ENCODE assay signal across 1 cellular context in genomic region chr11:93741882-93742226, GRCh38.
TF ChIP-seq lines count a peak whose summit lies in the region.

No MANE protein-coding gene starts in this region.

TF ChIP-seq in HepG2, 621 proteins besides CTCF, POLR2A, EP300 and RAD21 (continued from another document and continues in another):
- TF ChIP-seq NFAT5 (CRISPR knock-in tag; IDR thresholded peaks at IDR 0.05) (0 out of 2 replicates have a peak, but pooled peaks have one; percentile 3), PATZ1 (CRISPR knock-in tag; IDR thresholded peaks at IDR 0.05) (peak; percentile 62; the same call in 1 of the 2 replicates), ZNF414 (CRISPR knock-in tag; IDR thresholded peaks at IDR 0.05) (peak; percentile 85; the same call in 1 of the 2 replicates), RXRB (CRISPR knock-in tag; IDR thresholded peaks at IDR 0.05; ENCODE audit: borderline replicate concordance) (0 out of 2 replicates have a peak, but pooled peaks have one; percentile 15), BHLHE40 (IDR thresholded peaks at IDR 0.05; ENCODE audit: low read length) (peak; percentile 16; the same call in 1 of the 2 replicates), FOXP4 (CRISPR knock-in tag; IDR thresholded peaks at IDR 0.05) (peak; percentile 43; the same call in 1 of the 2 replicates), SP5 (CRISPR knock-in tag; IDR thresholded peaks at IDR 0.05; ENCODE audit: borderline replicate concordance, low read depth) (peak; percentile 95), ZNF557 (CRISPR knock-in tag; IDR thresholded peaks at IDR 0.05) (0 out of 2 replicates have a peak, but pooled peaks have one; percentile 76), FOSL2 (CRISPR knock-in tag; IDR thresholded peaks at IDR 0.05) (peak; percentile 73), DNMT3B (CRISPR knock-in tag; conservative IDR thresholded peaks at IDR 0.05) (peak; percentile 45; the same call in 1 of the 2 replicates), CREB1 (IDR thresholded peaks at IDR 0.05) (no peak), CREB1 (CRISPR knock-in tag; IDR thresholded peaks at IDR 0.05) (peak; percentile 34; the same call in 1 of the 2 replicates), ZBTB39 (CRISPR knock-in tag; IDR thresholded peaks at IDR 0.05) (0 out of 2 replicates have a peak, but pooled peaks have one; percentile 14), PPARG (CRISPR knock-in tag; conservative IDR thresholded peaks at IDR 0.05) (0 out of 2 replicates have a peak, but pooled peaks have one; percentile 15), ZNF430 (CRISPR knock-in tag; IDR thresholded peaks at IDR 0.05) (0 out of 2 replicates have a peak, but pooled peaks have one; percentile 68), PAF1 (CRISPR knock-in tag; IDR thresholded peaks at IDR 0.05) (0 out of 2 replicates have a peak, but pooled peaks have one; percentile 24), YEATS4 (CRISPR knock-in tag; IDR thresholded peaks at IDR 0.05; ENCODE audit: borderline replicate concordance) (peak; percentile 61; the same call in 1 of the 2 replicates), SMAD1 (CRISPR knock-in tag; IDR thresholded peaks at IDR 0.05; ENCODE audit: borderline replicate concordance, low read depth) (no peak), SOX13 (IDR thresholded peaks at IDR 0.05) (peak; percentile 63), SOX13 (CRISPR knock-in tag; conservative IDR thresholded peaks at IDR 0.05 in 1 of 2, IDR thresholded peaks at IDR 0.05 in 1 of 2) (peak in 1 of 2 experiments; percentile 85; a peak in 2 of 4 replicates), ZNF431 (CRISPR knock-in tag; IDR thresholded peaks at IDR 0.05; ENCODE audit: borderline replicate concordance, low read depth) (0 out of 2 replicates have a peak, but pooled peaks have one; percentile 14), MYPOP (CRISPR knock-in tag; IDR thresholded peaks at IDR 0.05) (no peak), ZNF792 (CRISPR knock-in tag; IDR thresholded peaks at IDR 0.05) (0 out of 2 replicates have a peak, but pooled peaks have one; percentile 26), ZNF816 (CRISPR knock-in tag; IDR thresholded peaks at IDR 0.05; ENCODE audit: borderline replicate concordance) (peak; percentile 84; the same call in 1 of the 2 replicates), IRX3 (CRISPR knock-in tag; IDR thresholded peaks at IDR 0.05; ENCODE audit: borderline replicate concordance, low read depth) (no peak), MEIS2 (CRISPR knock-in tag; IDR thresholded peaks at IDR 0.05) (peak; percentile 14; the same call in 1 of the 2 replicates), CCDC6 (CRISPR knock-in tag; IDR thresholded peaks at IDR 0.05) (no peak), FOSL1 (CRISPR knock-in tag; IDR thresholded peaks at IDR 0.05; ENCODE audit: borderline replicate concordance) (no peak), ZNF331 (CRISPR knock-in tag; IDR thresholded peaks at IDR 0.05) (0 out of 2 replicates have a peak, but pooled peaks have one; percentile 2), ATF5 (CRISPR knock-in tag; IDR thresholded peaks at IDR 0.05; ENCODE audit: low read depth) (no peak), ZFP41 (CRISPR knock-in tag; IDR thresholded peaks at IDR 0.05; ENCODE audit: borderline replicate concordance) (no peak), SNAPC5 (CRISPR knock-in tag; IDR thresholded peaks at IDR 0.05; ENCODE audit: borderline replicate concordance) (no peak), ZNF264 (CRISPR knock-in tag; IDR thresholded peaks at IDR 0.05) (peak; percentile 39; the same call in 1 of the 2 replicates), ZNF605 (CRISPR knock-in tag; IDR thresholded peaks at IDR 0.05) (peak; percentile 70; the same call in 1 of the 2 replicates), NR2C2 (CRISPR knock-in tag; IDR thresholded peaks at IDR 0.05; ENCODE audit: borderline replicate concordance) (0 out of 2 replicates have a peak, but pooled peaks have one; percentile 1), RARA (CRISPR knock-in tag; IDR thresholded peaks at IDR 0.05) (0 out of 2 replicates have a peak, but pooled peaks have one; percentile 40), MAX (IDR thresholded peaks at IDR 0.05) (0 out of 2 replicates have a peak, but pooled peaks have one; percentile 5), POLR2AphosphoS5 (IDR thresholded peaks at IDR 0.05; ENCODE audit: low read depth, low read length) (peak; percentile 46), PRDM10 (CRISPR knock-in tag; IDR thresholded peaks at IDR 0.05; ENCODE audit: low read depth) (0 out of 2 replicates have a peak, but pooled peaks have one; percentile 26), NCOR1 (IDR thresholded peaks at IDR 0.05; ENCODE audit: borderline replicate concordance, low read length) (peak; percentile 49; the same call in 1 of the 2 replicates), ZSCAN31 (CRISPR knock-in tag; IDR thresholded peaks at IDR 0.05; ENCODE audit: low read depth) (0 out of 2 replicates have a peak, but pooled peaks have one; percentile 8)
